25 cellular contexts compared by ENCODE assay signal in genomic region chr7:45242698-45243097, GRCh38.
"Had no signal": no experiment of that assay in that cellular context is flagged by ENCODE, and none has a peak within 500 bp of the region (broad histone marks: within the 10 kb centered on the region; RNA-seq: fewer than 3 reads in every experiment).

No MANE protein-coding gene starts in this region.

- ATAC-seq: activated CD8-positive, alpha-beta T cell treated with anti-CD3 and anti-CD28 coated beads for 36 hours; activated T-cell treated with anti-CD3 and anti-CD28 coated beads, Interleukin-2, amount 50 U/mL, for 4 hours; activated T-helper 17 cell treated with anti-CD3 and anti-CD28 coated beads, Interleukin-2, amount 50 U/mL, for 72 hours; gastrocnemius medialis; left cardiac atrium; sciatic nerve; T-helper 17 cell had no signal

- H3K27ac ChIP-seq: brain microvascular endothelial cell, coronary artery, dorsolateral prefrontal cortex, gastrocnemius medialis, ovary, skin epidermis, thoracic aorta, uterus had no signal

- DNase-seq: activated CD4-positive, alpha-beta T cell treated with anti-CD3 and anti-CD28 coated beads, Interleukin-2, amount 50 U/mL, for 1 hour; activated CD8-positive, alpha-beta T cell treated with anti-CD3 and anti-CD28 coated beads for 36 hours; activated gamma-delta T cell treated with Interleukin-2 at 50 U/mL for 16 hours; activated naive CD4-positive, alpha-beta T cell treated with anti-CD3 and anti-CD28 coated beads, Interleukin-2, amount 50 U/mL, for 16 hours; activated T-cell treated with anti-CD3 and anti-CD28 coated beads, Interleukin-2, amount 50 U/mL, for 4 hours; amniotic stem cell; brain microvascular endothelial cell; dorsolateral prefrontal cortex; effector memory CD4-positive, alpha-beta T cell; gastrocnemius medialis; hippocampal formation; left cardiac atrium; mesendoderm; nephron progenitor cell; ovary; stimulated activated CD4-positive, alpha-beta T cell treated with anti-CD3 and anti-CD28 coated beads, Interleukin-12 subunit alpha, Interleukin-12 subunit beta, amount 100 ng/mL, for 4 hours; stimulated activated CD4-positive, alpha-beta T cell treated with anti-CD3 and anti-CD28 coated beads, Interleukin-4, amount 100 ng/mL, for 1 hour; T-helper 17 cell; T1000; uterus had no signal

- H3K27me3 ChIP-seq: brain microvascular endothelial cell, ovary, uterus had no signal

- H3K4me1 ChIP-seq: uterus had no signal

- H3K4me3 ChIP-seq: coronary artery, dorsolateral prefrontal cortex, gastrocnemius medialis, ovary, skin epidermis, thoracic aorta, uterus had no signal

- H3K9me3 ChIP-seq: gastrocnemius medialis, ovary, thoracic aorta, uterus had no signal

- H3K36me3 ChIP-seq: brain microvascular endothelial cell, gastrocnemius medialis, ovary, thoracic aorta, uterus had no signal
